ENCODE assay signal across 19 cellular contexts in the genomic region with DNA sequence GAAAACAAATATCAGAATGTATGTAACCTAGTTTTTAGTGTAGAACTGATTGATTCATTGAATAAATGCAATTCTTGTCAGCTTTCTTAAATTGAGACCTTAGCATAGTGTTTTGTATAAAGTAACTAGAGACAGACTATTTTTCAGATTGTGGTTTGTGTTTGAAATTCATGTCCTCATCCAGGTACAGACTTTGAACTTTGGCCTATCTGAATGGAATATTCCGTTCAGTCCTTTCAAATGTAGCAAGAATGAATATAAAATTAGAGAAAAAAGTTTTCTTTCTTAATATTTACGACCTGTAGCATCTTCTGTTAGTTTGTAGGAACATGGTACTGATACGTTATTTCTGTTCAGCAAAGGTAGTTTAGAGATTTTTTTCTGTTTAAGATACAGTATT.
DNase-seq lines count a peak whose midpoint lies in the region; ATAC-seq, FAIRE-seq and TF ChIP-seq lines count a peak whose summit lies in the region.
"Had no signal": no experiment of that assay in that cellular context is flagged by ENCODE, and none has a peak within 500 bp of the region (broad histone marks: within the 10 kb centered on the region; RNA-seq: fewer than 3 reads in every experiment).

No MANE protein-coding gene starts in this region.

- peaks cover 70% of the 10 kb centered on the region for H3K4me1 Mint-ChIP-seq in activated CD4-positive, alpha-beta T cell treated with anti-CD3 and anti-CD28 coated beads, Interleukin-2, amount 10 ng/mL, durations not matched to agents 24 days and 14 days

- H3K36me3 ChIP-seq in SU-DHL-6 (ENCODE audit: low read length) (no peaks in the 10 kb centered on the region), pancreas (no peaks in the 10 kb centered on the region), tibial artery (no peaks in the 10 kb centered on the region)
- no peaks in the 10 kb centered on the region for H3K36me3 ChIP-seq in effector memory CD4-positive, alpha-beta T cell (ENCODE audit: control insufficient read depth, insufficient read depth, low read length)
- H3K36me3 ChIP-seq: thoracic aorta had no signal

- no peak overlapping the region for H3K9ac ChIP-seq in SU-DHL-6 (ENCODE audit: low read length)

- TF ChIP-seq CTCF in SU-DHL-6 (IDR thresholded peaks at IDR 0.05; ENCODE audit: insufficient read depth, low read length, poor library complexity, severe bottlenecking) (no peak), pancreas (IDR thresholded peaks at IDR 0.05) (no peak), tibial artery (IDR thresholded peaks at IDR 0.05) (no peak)

- peak overlapping the region; percentile 18 for H3K27ac Mint-ChIP-seq in activated CD4-positive, alpha-beta T cell treated with anti-CD3 and anti-CD28 coated beads, Interleukin-2, amount 10 ng/mL, durations not matched to agents 24 days and 14 days

- H3K4me2 ChIP-seq in SU-DHL-6 (ENCODE audit: low read depth, low read length, poor library complexity, severe bottlenecking): peak overlapping the region; percentile 62

- 76 to 77% methylated on average over 3 of the region's 3 CpGs for WGBS in pancreas, 2 donors

- H3K9me2 ChIP-seq in SU-DHL-6 (replicated peaks; ENCODE audit: insufficient read depth, low read length): no peaks in the 10 kb centered on the region

- no peak for ATAC-seq in pancreas

- H3K9me3 ChIP-seq in SU-DHL-6 (ENCODE audit: insufficient read depth, low read length) (no peaks in the 10 kb centered on the region), pancreas (no peaks in the 10 kb centered on the region), tibial artery (no peaks in the 10 kb centered on the region)
- H3K9me3 ChIP-seq in effector memory CD4-positive, alpha-beta T cell (ENCODE audit: control insufficient read depth, low read length): no peaks in the 10 kb centered on the region
- H3K9me3 ChIP-seq: thoracic aorta had no signal

- no peaks in the 10 kb centered on the region; the same call in 1 of the 2 replicates for H3K79me2 ChIP-seq in SU-DHL-6 (ENCODE audit: insufficient read depth, low read length)

- no peaks in the 10 kb centered on the region for H4K20me1 ChIP-seq in SU-DHL-6 (ENCODE audit: low read depth, low read length)

- no peak overlapping the region for H2AFZ ChIP-seq in SU-DHL-6 (ENCODE audit: low read depth, low read length, severe bottlenecking)

- intact Hi-C loops in activated CD4-positive, alpha-beta T cell treated with anti-CD3 and anti-CD28 coated beads, Interleukin-2, amount 10 ng/mL, durations not matched to agents 24 days and 14 days (cut with micrococcal nuclease): loop anchor here (2.0 to 10.0 kb wide), 5 partner anchors 29 to 669 kb away; no protein-coding TSS in a partner anchor
- intact Hi-C loops in pancreas (cut with DNase I): no loop called here
- intact Hi-C loops in tibial artery (cut with DNase I; ENCODE audit: low total_unique reads): no loop called here

- H3K27ac ChIP-seq in SU-DHL-6 (ENCODE audit: low read depth, low read length) (peak overlapping the region; percentile 88; the same call in 1 of the 2 replicates), pancreas (no peak overlapping the region), tibial artery (no peak overlapping the region)
- H3K27ac ChIP-seq in effector memory CD4-positive, alpha-beta T cell (ENCODE audit: insufficient read depth, low read length, poor library complexity, severe bottlenecking): peak overlapping the region; percentile 68
- H3K27ac ChIP-seq: thoracic aorta had no signal

- FAIRE-seq in pancreas (lab: Jason Lieb, UNC): peak; percentile 64
- FAIRE-seq: H54, keratinocyte had no signal

- H3K27me3 ChIP-seq in SU-DHL-6 (ENCODE audit: low read length) (no peaks in the 10 kb centered on the region), pancreas (no peaks in the 10 kb centered on the region), tibial artery (no peaks in the 10 kb centered on the region)
- H3K27me3 ChIP-seq in effector memory CD4-positive, alpha-beta T cell (replicated peaks; ENCODE audit: control insufficient read depth, insufficient read depth, low read length, poor library complexity, severe bottlenecking): no peaks in the 10 kb centered on the region

- no peaks in the 10 kb centered on the region for H3K27me3 Mint-ChIP-seq in activated CD4-positive, alpha-beta T cell treated with anti-CD3 and anti-CD28 coated beads, Interleukin-2, amount 10 ng/mL, durations not matched to agents 24 days and 14 days

- no peak overlapping the region for H3K4me3 ChIP-seq in SU-DHL-6 (ENCODE audit: insufficient read depth, low read length, poor library complexity, severe bottlenecking)
- no peak overlapping the region for H3K4me3 ChIP-seq in effector memory CD4-positive, alpha-beta T cell (ENCODE audit: insufficient read depth, low read depth, low read length, poor library complexity, severe bottlenecking)
- no peak overlapping the region for H3K4me3 ChIP-seq in pancreas
- no peak overlapping the region for H3K4me3 ChIP-seq in tibial artery
- H3K4me3 ChIP-seq: thoracic aorta had no signal

- H3F3A ChIP-seq in SU-DHL-6 (ENCODE audit: insufficient read depth): peaks cover 15% of the 10 kb centered on the region; the same call in 1 of the 2 replicates

- H3K4me1 ChIP-seq in effector memory CD4-positive, alpha-beta T cell (ENCODE audit: control insufficient read depth, insufficient read depth, low read length, poor library complexity, severe bottlenecking): peaks cover 20% of the 10 kb centered on the region
- H3K4me1 ChIP-seq in pancreas (peaks cover 0 to 8% (median 0%) of the 10 kb centered on the region in 3 donors), tibial artery (peaks cover 0 to 29% (median 2%) of the 10 kb centered on the region in 4 donors)

- no peak overlapping the region for H3K4me3 Mint-ChIP-seq in activated CD4-positive, alpha-beta T cell treated with anti-CD3 and anti-CD28 coated beads, Interleukin-2, amount 10 ng/mL, durations not matched to agents 24 days and 14 days

- H3K9me3 Mint-ChIP-seq in activated CD4-positive, alpha-beta T cell treated with anti-CD3 and anti-CD28 coated beads, Interleukin-2, amount 10 ng/mL, durations not matched to agents 24 days and 14 days: no peaks in the 10 kb centered on the region

- DNase-seq in activated CD4-positive, alpha-beta T cell treated with anti-CD3 and anti-CD28 coated beads, Interleukin-2, amount 10 ng/mL, durations not matched to agents 24 days and 14 days: no peak
- no peak for DNase-seq in activated CD4-positive, alpha-beta T cell treated with anti-CD3 and anti-CD28 coated beads, Interleukin-2, amount 50 U/mL, for 48 hours
- no peak for DNase-seq in effector memory CD4-positive, alpha-beta T cell
- DNase-seq in pancreas: no peak
- DNase-seq in NCI-H1417 treated with DMSO at 0.1 percent for 48 hours (lab: John Stamatoyannopoulos, UW): no peak
- DNase-seq in tibial artery: no peak
- no peak for DNase-seq in NCI-H2029 (lab: John Stamatoyannopoulos, UW)
- DNase-seq: 8988T; activated CD8-positive, alpha-beta memory T cell treated with anti-CD3 and anti-CD28 coated beads for 24 hours; activated effector memory CD4-positive, alpha-beta T cell treated with Interleukin-2 at 50 U/mL for 16 hours; DMS53; NCI-H187 treated with DMSO at 0.1 percent for 48 hours; NCI-H446; stimulated activated CD4-positive, alpha-beta T cell treated with anti-CD3 and anti-CD28 coated beads, Interleukin-12 subunit alpha, Interleukin-12 subunit beta, amount 100 ng/mL, for 4 hours; SW 1271 had no signal

- peaks cover 9% of the 10 kb centered on the region for H3K36me3 Mint-ChIP-seq in activated CD4-positive, alpha-beta T cell treated with anti-CD3 and anti-CD28 coated beads, Interleukin-2, amount 10 ng/mL, durations not matched to agents 24 days and 14 days (ENCODE audit: low read depth)

Comparison
In these comparisons a context has a peak if more than half of its experiments do, and no peak if none do; other contexts are left out.
1. H3K27ac ChIP-seq: peak in SU-DHL-6 (single experiment) and effector memory CD4-positive, alpha-beta T cell (single experiment); none in pancreas (0 of 4) and tibial artery (0 of 2).